Comparison of ENCODE assay signal across 8 cellular contexts in genomic region chr14:81169267-81169666, GRCh38. TPM values are rescaled to one million over a fixed set of nuclear protein-coding genes. Genes with fewer than 3 reads are reported as not detected.
DNase-seq lines count a peak whose midpoint lies in the region; ATAC-seq and TF ChIP-seq lines count a peak whose summit lies in the region.

No MANE protein-coding gene starts in this region.

- no peak for DNase-seq in GM23248
- no peak for DNase-seq in activated CD4-positive, alpha-beta memory T cell treated with anti-CD3 and anti-CD28 coated beads for 36 hours
- no peak for DNase-seq in glutamatergic neuron
- no peak for DNase-seq in AML-193 (lab: John Stamatoyannopoulos, UW)
- no peak for DNase-seq in GOT3 (lab: John Stamatoyannopoulos, UW)
- DNase-seq in NCI-H2107 (lab: John Stamatoyannopoulos, UW): no peak

- no peak for ATAC-seq in GM19397 (IDR thresholded peaks at IDR 0.05; ENCODE audit: unreplicated experiment)

- H3K4me3 Mint-ChIP-seq in activated CD4-positive, alpha-beta memory T cell treated with anti-CD3 and anti-CD28 coated beads for 36 hours: peak overlapping the region; percentile 85
- H3K4me3 Mint-ChIP-seq in glutamatergic neuron (ENCODE audit: unreplicated experiment): peak overlapping the region; percentile 93

- H3K27me3 ChIP-seq in GM23248 (replicated peaks; ENCODE audit: insufficient read depth) (no peaks in the 10 kb centered on the region), skeletal muscle tissue (ENCODE audit: control insufficient read depth in 3 of 3, insufficient read depth in 3 of 3, low read length in 3 of 3) (no peaks in the 10 kb centered on the region)

- no peaks in the 10 kb centered on the region for H4K20me1 ChIP-seq in GM23248 (ENCODE audit: insufficient read depth)

- H3K4me3 ChIP-seq in GM23248: peak overlapping the region; percentile 79
- peak overlapping the region; percentile 88 to 95 (median 94) for H3K4me3 ChIP-seq in skeletal muscle tissue (ENCODE audit: low read length in 3 of 3)

- H3K9me3 Mint-ChIP-seq in activated CD4-positive, alpha-beta memory T cell treated with anti-CD3 and anti-CD28 coated beads for 36 hours: no peaks in the 10 kb centered on the region
- H3K9me3 Mint-ChIP-seq in glutamatergic neuron (ENCODE audit: unreplicated experiment): peaks cover 3% of the 10 kb centered on the region

- H3K9me2 ChIP-seq in GM23248 (ENCODE audit: insufficient read depth): no peaks in the 10 kb centered on the region

- H3K79me2 ChIP-seq in GM23248 (ENCODE audit: insufficient read depth): no peaks in the 10 kb centered on the region

- H3K4me1 ChIP-seq in GM23248 (ENCODE audit: insufficient read depth) (peaks cover 20% of the 10 kb centered on the region), skeletal muscle tissue (ENCODE audit: control insufficient read depth in 3 of 3, insufficient read depth in 3 of 3, low read length in 3 of 3) (peaks cover 0 to 12% (median 10%) of the 10 kb centered on the region in 3 donors)

- no peaks in the 10 kb centered on the region for H3K36me3 ChIP-seq in GM23248 (ENCODE audit: low read depth)
- no peaks in the 10 kb centered on the region for H3K36me3 ChIP-seq in skeletal muscle tissue (ENCODE audit: control insufficient read depth in 3 of 3, insufficient read depth in 3 of 3, low read length in 3 of 3)

- H2AFZ ChIP-seq in GM23248: peak overlapping the region; percentile 93

- intact Hi-C loops in activated CD4-positive, alpha-beta memory T cell treated with anti-CD3 and anti-CD28 coated beads for 36 hours (cut with micrococcal nuclease): no loop called here

- in situ Hi-C loops in GM23248 (cut with MboI): loop anchor here (10.0 kb wide), 1 partner anchor 174 kb away; no protein-coding TSS in a partner anchor

- no peak for TF ChIP-seq CTCF in glutamatergic neuron (IDR thresholded peaks at IDR 0.05; ENCODE audit: partially characterized antibody, unreplicated experiment)

- POLR2A ChIA-PET in activated CD4-positive, alpha-beta memory T cell treated with anti-CD3 and anti-CD28 coated beads for 36 hours (lab: Charles Lee): interaction anchor here (1.1 to 1.3 kb wide), 2 partner anchors 23 to 52 kb away, joined by 3 to 7 read pairs; partner anchors contain the start of gene GTF2A1

- H3K27me3 Mint-ChIP-seq in activated CD4-positive, alpha-beta memory T cell treated with anti-CD3 and anti-CD28 coated beads for 36 hours: no peaks in the 10 kb centered on the region
- no peaks in the 10 kb centered on the region for H3K27me3 Mint-ChIP-seq in glutamatergic neuron (ENCODE audit: unreplicated experiment)

- H3K36me3 Mint-ChIP-seq in activated CD4-positive, alpha-beta memory T cell treated with anti-CD3 and anti-CD28 coated beads for 36 hours: no peaks in the 10 kb centered on the region
- peaks cover 4% of the 10 kb centered on the region for H3K36me3 Mint-ChIP-seq in glutamatergic neuron (ENCODE audit: unreplicated experiment)

- no peaks in the 10 kb centered on the region for H3K9me3 ChIP-seq in GM23248 (ENCODE audit: low read depth)
- H3K9me3 ChIP-seq in skeletal muscle tissue (ENCODE audit: control insufficient read depth in 3 of 3, low read length in 3 of 3): no peaks in the 10 kb centered on the region

- H3K4me1 Mint-ChIP-seq in activated CD4-positive, alpha-beta memory T cell treated with anti-CD3 and anti-CD28 coated beads for 36 hours (ENCODE audit: low read depth): peaks cover 22% of the 10 kb centered on the region
- H3K4me1 Mint-ChIP-seq in glutamatergic neuron (ENCODE audit: low read depth, unreplicated experiment): peaks cover 5% of the 10 kb centered on the region

- H3K9ac ChIP-seq in GM23248: peak overlapping the region; percentile 82
- H3K9ac ChIP-seq in skeletal muscle tissue (ENCODE audit: low read depth in 1 of 3, low read length in 3 of 3): peak overlapping the region; percentile 88 to 99 (median 94)

- H3F3A ChIP-seq in GM23248 (ENCODE audit: insufficient read depth): peaks cover 25% of the 10 kb centered on the region

- 28 to 31% methylated on average over 4 of the region's 4 CpGs for WGBS in GM23248 (ENCODE audit: low coverage in 1 of 2, low lambda C conversion rate in 2 of 2, missing lambda C conversion rate in 2 of 2), 2 experiments

- H3K4me2 ChIP-seq in GM23248 (ENCODE audit: unreplicated experiment): peak overlapping the region; percentile 80

- H3K27ac ChIP-seq in GM23248 (peak overlapping the region; percentile 84; the same call in 1 of the 2 replicates), skeletal muscle tissue (ENCODE audit: low read depth, low read length) (peak overlapping the region; percentile 96)

- CTCF ChIA-PET in activated CD4-positive, alpha-beta memory T cell treated with anti-CD3 and anti-CD28 coated beads for 36 hours (lab: Charles Lee): interaction anchor here (1.0 to 4.0 kb wide), 8 partner anchors 9 to 296 kb away, joined by 3 to 33 read pairs (median 4); no protein-coding TSS in a partner anchor

- H3K27ac Mint-ChIP-seq in activated CD4-positive, alpha-beta memory T cell treated with anti-CD3 and anti-CD28 coated beads for 36 hours: peak overlapping the region; percentile 93
- H3K27ac Mint-ChIP-seq in glutamatergic neuron (ENCODE audit: unreplicated experiment): peak overlapping the region; percentile 96

RNA-seq across cellular contexts. Expression of gene GTF2A1, which starts 51.5 kb away (rescaled TPM):
- total RNA-seq in GM23248 (2014; rRNA removed; shearing (Covaris generic)): 22.5 and 27.8 TPM in 2 replicates
- 3.8 and 3.9 TPM in 2 replicates for polyA plus RNA-seq in GM23248 (2016; fragmentation: Nextera tagmentation; extraction: Ambion mirVana)
- total RNA-seq in activated CD4-positive, alpha-beta memory T cell treated with anti-CD3 and anti-CD28 coated beads for 36 hours: 10 to 100 TPM; 38.9 to 40.1 TPM
- total RNA-seq in glutamatergic neuron (ENCODE audit: unreplicated experiment): 62.3 TPM
- total RNA-seq in skeletal muscle tissue: 14.6 TPM
